In the genomic region with DNA sequence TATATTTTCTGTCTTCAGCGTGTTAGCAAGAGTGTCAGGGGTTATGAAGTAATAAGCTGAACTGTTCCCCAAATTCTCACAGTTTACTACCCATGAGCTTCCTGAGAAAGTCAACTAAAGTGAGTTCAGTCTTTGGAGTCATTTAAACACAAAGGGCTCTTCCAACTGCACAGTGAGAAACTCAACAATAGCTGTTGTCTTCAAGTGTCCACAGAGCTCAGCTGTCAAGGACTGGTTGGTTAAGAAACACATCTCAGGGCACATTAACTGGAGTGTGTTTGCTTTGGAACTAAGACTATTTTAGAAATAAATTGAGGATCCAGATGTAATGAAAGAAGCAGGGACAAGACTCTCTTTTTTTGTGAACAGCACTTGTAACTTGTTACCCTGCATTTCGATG, we compare ENCODE assay signal across 18 cellular contexts.
"Had no signal": no experiment of that assay in that cellular context is flagged by ENCODE, and none has a peak within 500 bp of the region (broad histone marks: within the 10 kb centered on the region; RNA-seq: fewer than 3 reads in every experiment).

No MANE protein-coding gene starts in this region.

- FAIRE-seq: colon, islet of Langerhans had no signal

- H3K27me3 ChIP-seq: esophagus muscularis mucosa, gastrocnemius medialis, heart right ventricle, spleen, tibial nerve had no signal

- H3K9ac ChIP-seq: parathyroid adenoma had no signal

- H3K79me2 ChIP-seq: parathyroid adenoma had no signal

- H3K27ac ChIP-seq: epithelial cell of prostate, esophagus muscularis mucosa, gastrocnemius medialis, heart right ventricle, parathyroid adenoma, spleen, tibial nerve had no signal

- H2AFZ ChIP-seq: parathyroid adenoma had no signal

- DNase-seq: effector memory CD8-positive, alpha-beta T cell; gastrocnemius medialis; heart right ventricle; hypothalamus; kidney glomerular epithelial cell; spleen; stimulated activated CD4-positive, alpha-beta T cell treated with anti-CD3 and anti-CD28 coated beads, Interleukin-15, amount 100 ng/mL, for 24 hours; stimulated activated CD4-positive, alpha-beta T cell treated with anti-CD3 and anti-CD28 coated beads, Interleukin-1b, Interleukin-23, amount 100 ng/mL, for 48 hours; stimulated activated CD4-positive, alpha-beta T cell treated with anti-CD3 and anti-CD28 coated beads, Interleukin-4, amount 100 ng/mL, for 24 hours had no signal

- H3K4me3 ChIP-seq: esophagus muscularis mucosa, gastrocnemius medialis, heart right ventricle, spleen, tibial nerve had no signal

- H3K4me1 ChIP-seq: esophagus muscularis mucosa, parathyroid adenoma, spleen had no signal

- H3K36me3 ChIP-seq: esophagus muscularis mucosa, gastrocnemius medialis, heart right ventricle, spleen, tibial nerve had no signal

- ATAC-seq: effector memory CD8-positive, alpha-beta T cell; gastrocnemius medialis; heart right ventricle; natural killer cell treated with Interleukin-12 subunit alpha and Interleukin-12 subunit beta and Interleukin-15 and Interleukin-18, amount 100 ng/mL, for 72 hours; sciatic nerve; stimulated activated memory B cell treated with anti-CD40 and anti-IgM and Interleukin-4, amounts not matched to agents 10 μg/mL and 1 μg/mL and 100 μg/mL, for 72 hours had no signal

- H3K9me3 ChIP-seq: esophagus muscularis mucosa, gastrocnemius medialis, heart right ventricle, spleen, tibial nerve had no signal
